In the genomic region with DNA sequence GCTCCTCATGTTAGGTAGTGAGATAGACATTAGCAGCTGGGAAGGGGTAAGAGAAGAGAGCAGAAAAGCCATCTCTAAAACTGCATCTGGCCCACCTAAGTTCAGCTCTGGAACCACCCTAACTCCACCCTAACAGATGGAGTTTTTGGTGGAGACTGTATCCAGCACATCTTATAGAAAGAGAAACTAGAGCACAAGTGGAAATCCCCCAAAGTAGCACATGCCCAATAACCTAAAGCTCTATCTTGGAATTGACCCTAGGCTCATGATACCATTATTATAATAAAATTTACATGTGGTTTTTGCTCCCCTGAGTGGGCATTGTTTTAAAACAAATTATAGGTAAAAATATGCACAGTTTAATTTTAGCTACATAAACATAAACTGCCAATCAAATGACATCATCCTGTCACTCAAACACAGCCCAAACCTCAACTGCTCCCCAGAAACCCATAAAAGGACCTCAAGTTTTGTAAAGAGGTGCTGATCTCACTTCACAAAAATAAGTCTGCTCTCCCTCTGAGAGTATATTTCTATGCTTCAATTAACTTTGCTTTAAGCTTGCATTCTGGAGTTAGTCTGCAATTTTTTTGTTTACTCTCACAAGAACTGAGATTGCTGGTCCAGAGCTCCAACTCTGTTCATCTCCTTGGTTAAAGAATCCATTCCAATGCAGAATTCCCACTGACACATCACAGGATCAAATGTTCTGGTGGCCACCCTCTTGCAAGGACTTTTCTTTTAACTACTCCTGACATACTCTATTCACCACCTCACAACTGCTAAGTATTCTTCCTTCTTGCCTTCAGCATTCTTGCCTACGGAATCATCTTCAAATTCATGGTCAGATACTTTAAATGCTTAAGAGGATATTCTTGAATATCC, we compare ENCODE assay signal across 1 cellular context.
TF ChIP-seq lines count a peak whose summit lies in the region.

No MANE protein-coding gene starts in this region.

TF ChIP-seq in IMR-90, 13 proteins besides CTCF, POLR2A, EP300 and RAD21:
- TF ChIP-seq, protein P1, sequence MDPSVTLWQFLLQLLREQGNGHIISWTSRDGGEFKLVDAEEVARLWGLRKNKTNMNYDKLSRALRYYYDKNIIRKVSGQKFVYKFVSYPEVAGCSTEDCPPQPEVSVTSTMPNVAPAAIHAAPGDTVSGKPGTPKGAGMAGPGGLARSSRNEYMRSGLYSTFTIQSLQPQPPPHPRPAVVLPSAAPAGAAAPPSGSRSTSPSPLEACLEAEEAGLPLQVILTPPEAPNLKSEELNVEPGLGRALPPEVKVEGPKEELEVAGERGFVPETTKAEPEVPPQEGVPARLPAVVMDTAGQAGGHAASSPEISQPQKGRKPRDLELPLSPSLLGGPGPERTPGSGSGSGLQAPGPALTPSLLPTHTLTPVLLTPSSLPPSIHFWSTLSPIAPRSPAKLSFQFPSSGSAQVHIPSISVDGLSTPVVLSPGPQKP (IDR thresholded peaks at IDR 0.05; ENCODE audit: borderline replicate concordance, low read depth, low read length), result no peak
- TF ChIP-seq BHLHE40 (IDR thresholded peaks at IDR 0.05; ENCODE audit: low read depth, low read length) (no peak), RFX5 (IDR thresholded peaks at IDR 0.05; ENCODE audit: low read depth, low read length) (no peak), MXI1 (IDR thresholded peaks at IDR 0.05; ENCODE audit: borderline replicate concordance, low read depth, low read length) (no peak), NFE2L2 (IDR thresholded peaks at IDR 0.05; ENCODE audit: low read depth, low read length) (no peak), MAFK (IDR thresholded peaks at IDR 0.05; ENCODE audit: low read depth, low read length) (no peak), SMC3 (IDR thresholded peaks at IDR 0.05; ENCODE audit: low read depth, low read length) (no peak), RCOR1 (IDR thresholded peaks at IDR 0.05; ENCODE audit: insufficient replicate concordance, low read length) (no peak), CHD1 (IDR thresholded peaks at IDR 0.05; ENCODE audit: low read depth, low read length) (no peak), MAZ (IDR thresholded peaks at IDR 0.05; ENCODE audit: borderline replicate concordance, low read depth, low read length) (no peak), FOS (IDR thresholded peaks at IDR 0.05; ENCODE audit: low read depth, low read length) (no peak)
- TF ChIP-seq, protein P2, sequence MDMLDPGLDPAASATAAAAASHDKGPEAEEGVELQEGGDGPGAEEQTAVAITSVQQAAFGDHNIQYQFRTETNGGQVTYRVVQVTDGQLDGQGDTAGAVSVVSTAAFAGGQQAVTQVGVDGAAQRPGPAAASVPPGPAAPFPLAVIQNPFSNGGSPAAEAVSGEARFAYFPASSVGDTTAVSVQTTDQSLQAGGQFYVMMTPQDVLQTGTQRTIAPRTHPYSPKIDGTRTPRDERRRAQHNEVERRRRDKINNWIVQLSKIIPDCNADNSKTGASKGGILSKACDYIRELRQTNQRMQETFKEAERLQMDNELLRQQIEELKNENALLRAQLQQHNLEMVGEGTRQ (IDR thresholded peaks at IDR 0.05; ENCODE audit: low read depth, low read length), result no peak
TF ChIP-seq in IMR-90: peak in this region for 0.
